ENCODE assay signal across 1 cellular context in the genomic region with DNA sequence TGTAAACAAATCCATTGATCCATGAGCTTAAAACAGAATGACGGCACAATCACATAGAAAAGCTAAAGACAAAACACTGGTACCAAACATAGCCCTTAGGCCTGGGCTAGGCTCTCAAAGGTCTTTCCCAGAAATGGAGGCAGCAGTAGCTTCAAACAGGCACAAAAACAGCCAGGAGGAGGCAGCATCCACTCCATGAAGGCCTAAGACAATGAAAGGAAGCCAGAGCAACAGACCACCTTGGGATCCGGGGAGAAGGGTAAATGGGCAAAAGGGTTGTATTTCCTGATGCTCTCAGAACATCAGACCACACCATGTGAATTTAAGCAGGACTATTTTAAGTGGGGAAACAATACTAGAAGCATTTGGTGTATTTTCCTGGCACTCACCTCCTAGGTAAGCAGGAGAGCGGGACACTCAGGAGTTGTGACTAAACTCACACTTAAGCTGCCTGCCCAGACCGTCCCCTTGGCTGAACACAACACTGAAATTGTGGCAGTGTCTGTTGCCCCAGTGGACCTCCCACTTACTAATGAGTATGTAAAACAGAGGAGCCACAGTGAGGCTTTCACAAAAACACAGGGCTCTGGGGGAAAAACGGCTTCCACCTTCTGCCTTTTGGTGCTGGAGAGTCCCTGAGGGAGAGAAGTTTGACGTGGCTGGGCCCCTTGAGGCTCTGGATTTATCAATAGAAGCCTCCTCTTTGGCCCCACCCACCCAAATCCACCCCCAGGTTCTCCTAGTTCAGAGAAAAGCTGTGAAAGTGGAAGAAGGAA.
TF ChIP-seq lines count a peak whose summit lies in the region.

No MANE protein-coding gene starts in this region.

TF ChIP-seq in K562, 482 proteins besides CTCF, POLR2A, EP300 and RAD21:
- TF ChIP-seq ARID1B (IDR thresholded peaks at IDR 0.05) (no peak), PHF21A (IDR thresholded peaks at IDR 0.05; ENCODE audit: borderline replicate concordance, low read depth) (no peak), ZFPM2 (CRISPR knock-in tag; IDR thresholded peaks at IDR 0.05) (no peak), STAT5B (CRISPR knock-in tag; IDR thresholded peaks at IDR 0.05) (no peak), CHCHD3 (CRISPR knock-in tag; IDR thresholded peaks at IDR 0.05) (no peak), CAMTA2 (CRISPR knock-in tag; conservative IDR thresholded peaks at IDR 0.05) (no peak)
- TF ChIP-seq, protein P1, sequence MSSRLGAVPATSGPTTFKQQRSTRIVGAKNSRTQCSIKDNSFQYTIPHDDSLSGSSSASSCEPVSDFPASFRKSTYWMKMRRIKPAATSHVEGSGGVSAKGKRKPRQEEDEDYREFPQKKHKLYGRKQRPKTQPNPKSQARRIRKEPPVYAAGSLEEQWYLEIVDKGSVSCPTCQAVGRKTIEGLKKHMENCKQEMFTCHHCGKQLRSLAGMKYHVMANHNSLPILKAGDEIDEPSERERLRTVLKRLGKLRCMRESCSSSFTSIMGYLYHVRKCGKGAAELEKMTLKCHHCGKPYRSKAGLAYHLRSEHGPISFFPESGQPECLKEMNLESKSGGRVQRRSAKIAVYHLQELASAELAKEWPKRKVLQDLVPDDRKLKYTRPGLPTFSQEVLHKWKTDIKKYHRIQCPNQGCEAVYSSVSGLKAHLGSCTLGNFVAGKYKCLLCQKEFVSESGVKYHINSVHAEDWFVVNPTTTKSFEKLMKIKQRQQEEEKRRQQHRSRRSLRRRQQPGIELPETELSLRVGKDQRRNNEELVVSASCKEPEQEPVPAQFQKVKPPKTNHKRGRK (tag; IDR thresholded peaks at IDR 0.05): no peak
- TF ChIP-seq, protein P2, sequence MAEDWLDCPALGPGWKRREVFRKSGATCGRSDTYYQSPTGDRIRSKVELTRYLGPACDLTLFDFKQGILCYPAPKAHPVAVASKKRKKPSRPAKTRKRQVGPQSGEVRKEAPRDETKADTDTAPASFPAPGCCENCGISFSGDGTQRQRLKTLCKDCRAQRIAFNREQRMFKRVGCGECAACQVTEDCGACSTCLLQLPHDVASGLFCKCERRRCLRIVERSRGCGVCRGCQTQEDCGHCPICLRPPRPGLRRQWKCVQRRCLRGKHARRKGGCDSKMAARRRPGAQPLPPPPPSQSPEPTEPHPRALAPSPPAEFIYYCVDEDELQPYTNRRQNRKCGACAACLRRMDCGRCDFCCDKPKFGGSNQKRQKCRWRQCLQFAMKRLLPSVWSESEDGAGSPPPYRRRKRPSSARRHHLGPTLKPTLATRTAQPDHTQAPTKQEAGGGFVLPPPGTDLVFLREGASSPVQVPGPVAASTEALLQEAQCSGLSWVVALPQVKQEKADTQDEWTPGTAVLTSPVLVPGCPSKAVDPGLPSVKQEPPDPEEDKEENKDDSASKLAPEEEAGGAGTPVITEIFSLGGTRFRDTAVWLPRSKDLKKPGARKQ (CRISPR knock-in tag; IDR thresholded peaks at IDR 0.05): no peak
